Comparison of ENCODE assay signal across 1 cellular context in the genomic region with DNA sequence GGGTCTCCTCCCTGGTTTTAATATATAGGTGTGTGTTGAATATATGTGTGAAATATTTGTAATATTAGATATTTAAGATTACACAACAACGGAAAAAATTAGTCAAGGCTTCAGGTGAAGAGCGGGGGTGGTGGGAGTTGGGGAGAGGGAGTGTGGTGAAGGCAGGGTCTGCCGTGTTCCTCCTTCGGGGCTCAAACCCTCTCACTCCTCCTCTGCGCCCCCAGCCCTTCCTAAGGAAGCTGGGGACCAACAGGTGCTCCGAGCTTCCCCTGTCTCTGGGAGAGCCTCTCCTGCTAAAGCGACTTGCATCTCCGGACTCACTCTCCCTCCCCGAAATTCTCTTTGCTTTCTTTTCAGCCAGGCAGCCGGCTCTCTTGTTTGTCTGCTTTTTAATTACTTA.
TF ChIP-seq lines count a peak whose summit lies in the region.

No MANE protein-coding gene starts in this region.

TF ChIP-seq in SK-N-SH treated with all-trans-retinoic acid at 6 μM for 48 hours, 23 proteins besides CTCF, POLR2A, EP300 and RAD21 (continued from another document):
- TF ChIP-seq POU6F1 (CRISPR knock-in tag; IDR thresholded peaks at IDR 0.05; ENCODE audit: borderline replicate concordance, low read depth) (no peak), ARNTL (CRISPR knock-in tag; IDR thresholded peaks at IDR 0.05; ENCODE audit: borderline replicate concordance, low read depth) (no peak), ISL1 (CRISPR knock-in tag; IDR thresholded peaks at IDR 0.05) (no peak), CREB5 (CRISPR knock-in tag; IDR thresholded peaks at IDR 0.05; ENCODE audit: low read depth) (no peak)
- TF ChIP-seq, protein P1, sequence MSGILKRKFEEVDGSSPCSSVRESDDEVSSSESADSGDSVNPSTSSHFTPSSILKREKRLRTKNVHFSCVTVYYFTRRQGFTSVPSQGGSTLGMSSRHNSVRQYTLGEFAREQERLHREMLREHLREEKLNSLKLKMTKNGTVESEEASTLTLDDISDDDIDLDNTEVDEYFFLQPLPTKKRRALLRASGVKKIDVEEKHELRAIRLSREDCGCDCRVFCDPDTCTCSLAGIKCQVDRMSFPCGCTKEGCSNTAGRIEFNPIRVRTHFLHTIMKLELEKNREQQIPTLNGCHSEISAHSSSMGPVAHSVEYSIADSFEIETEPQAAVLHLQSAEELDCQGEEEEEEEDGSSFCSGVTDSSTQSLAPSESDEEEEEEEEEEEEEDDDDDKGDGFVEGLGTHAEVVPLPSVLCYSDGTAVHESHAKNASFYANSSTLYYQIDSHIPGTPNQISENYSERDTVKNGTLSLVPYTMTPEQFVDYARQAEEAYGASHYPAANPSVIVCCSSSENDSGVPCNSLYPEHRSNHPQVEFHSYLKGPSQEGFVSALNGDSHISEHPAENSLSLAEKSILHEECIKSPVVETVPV (CRISPR knock-in tag; IDR thresholded peaks at IDR 0.05) = no peak
